Comparison of ENCODE assay signal across 10 cellular contexts in the genomic region with DNA sequence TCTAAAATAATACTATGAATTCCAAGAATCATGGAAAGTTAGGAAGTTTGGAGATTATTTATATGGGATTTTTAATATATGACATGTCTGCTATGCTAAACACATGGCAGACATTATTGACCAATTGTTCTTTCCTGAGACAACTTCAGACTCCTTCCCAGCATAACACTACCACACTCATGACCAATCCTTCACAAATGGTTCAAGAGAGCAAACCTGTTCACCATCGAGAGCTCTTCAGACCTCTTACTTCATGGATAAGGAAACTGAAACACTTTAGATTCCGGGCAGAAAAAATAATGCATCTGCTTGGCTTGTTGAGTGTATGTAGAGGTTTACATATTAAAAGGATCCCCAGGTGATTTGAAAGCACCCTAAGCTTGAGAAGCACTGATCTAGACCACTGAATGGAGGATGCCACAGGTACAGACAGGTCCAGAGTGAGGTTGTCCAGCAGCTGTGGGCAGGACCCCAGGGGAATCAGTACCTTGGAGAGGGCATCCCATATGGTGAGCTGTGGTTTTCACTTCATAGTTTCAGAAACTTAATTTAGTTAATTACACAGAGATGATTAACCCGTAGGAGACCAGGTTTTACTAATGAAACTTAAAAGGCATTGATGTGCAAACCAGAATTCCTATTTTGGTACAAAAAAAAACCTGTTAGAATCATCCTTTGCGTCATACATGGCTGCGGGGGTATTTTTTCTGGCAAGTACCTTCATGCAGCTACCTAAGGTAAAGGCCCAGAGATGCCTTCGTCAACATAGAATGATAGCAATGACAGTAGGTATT.
DNase-seq lines count a peak whose midpoint lies in the region; ATAC-seq and TF ChIP-seq lines count a peak whose summit lies in the region.
"Had no signal": no experiment of that assay in that cellular context is flagged by ENCODE, and none has a peak within 500 bp of the region (broad histone marks: within the 10 kb centered on the region; RNA-seq: fewer than 3 reads in every experiment).

No MANE protein-coding gene starts in this region.

- intact Hi-C loops in aorta (cut with DNase I), result no loop called here

- ATAC-seq in GM18498 (IDR thresholded peaks at IDR 0.05; ENCODE audit: unreplicated experiment) (peak; percentile 82), GM21528 (IDR thresholded peaks at IDR 0.05; ENCODE audit: low FRiP score, unreplicated experiment) (peak; percentile 87), HG03442 (IDR thresholded peaks at IDR 0.05; ENCODE audit: unreplicated experiment) (peak; percentile 72), aorta (ENCODE audit: low FRiP score) (no peak)
- ATAC-seq in activated naive CD8-positive, alpha-beta T cell treated with anti-CD3 and anti-CD28 coated beads, Interleukin-2, amount 50 U/mL, for 24 hours, result no peak

- no peak overlapping the region for H3K4me3 Mint-ChIP-seq in glutamatergic neuron (ENCODE audit: unreplicated experiment)
- no peak overlapping the region for H3K4me3 Mint-ChIP-seq in activated naive CD8-positive, alpha-beta T cell treated with anti-CD3 and anti-CD28 coated beads, Interleukin-2, amount 50 U/mL, for 24 hours

- H3K4me1 ChIP-seq in aorta (ENCODE audit: control insufficient read depth in 1 of 2, insufficient read depth in 2 of 2, low read length in 2 of 2), result no peaks in the 10 kb centered on the region
- H3K4me1 ChIP-seq: parathyroid adenoma had no signal

- H3K4me1 Mint-ChIP-seq in glutamatergic neuron (ENCODE audit: low read depth, unreplicated experiment), result peaks cover 24% of the 10 kb centered on the region
- no peaks in the 10 kb centered on the region for H3K4me1 Mint-ChIP-seq in activated naive CD8-positive, alpha-beta T cell treated with anti-CD3 and anti-CD28 coated beads, Interleukin-2, amount 50 U/mL, for 24 hours

- TF ChIP-seq CTCF in glutamatergic neuron (IDR thresholded peaks at IDR 0.05; ENCODE audit: partially characterized antibody, unreplicated experiment), result no peak

- peak overlapping the region; percentile 13 for H3K27ac Mint-ChIP-seq in glutamatergic neuron (ENCODE audit: unreplicated experiment)
- H3K27ac Mint-ChIP-seq in activated naive CD8-positive, alpha-beta T cell treated with anti-CD3 and anti-CD28 coated beads, Interleukin-2, amount 50 U/mL, for 24 hours, result no peak overlapping the region

- no peaks in the 10 kb centered on the region for H3K27me3 Mint-ChIP-seq in glutamatergic neuron (ENCODE audit: unreplicated experiment)
- H3K27me3 Mint-ChIP-seq in activated naive CD8-positive, alpha-beta T cell treated with anti-CD3 and anti-CD28 coated beads, Interleukin-2, amount 50 U/mL, for 24 hours, result peaks cover 4% of the 10 kb centered on the region

- H3K4me3 ChIP-seq in aorta (ENCODE audit: low read length in 2 of 2), result no peak overlapping the region

- H3K27me3 ChIP-seq in aorta (ENCODE audit: control insufficient read depth in 1 of 2, insufficient read depth in 2 of 2, low read length in 1 of 2), result no peaks in the 10 kb centered on the region

- H3K27ac ChIP-seq in aorta (ENCODE audit: low read depth in 1 of 2, low read length in 2 of 2), result no peak overlapping the region
- H3K27ac ChIP-seq: parathyroid adenoma had no signal

- no peaks in the 10 kb centered on the region for H3K36me3 Mint-ChIP-seq in glutamatergic neuron (ENCODE audit: unreplicated experiment)
- no peaks in the 10 kb centered on the region for H3K36me3 Mint-ChIP-seq in activated naive CD8-positive, alpha-beta T cell treated with anti-CD3 and anti-CD28 coated beads, Interleukin-2, amount 50 U/mL, for 24 hours (ENCODE audit: low read depth)

- H3K36me3 ChIP-seq in aorta (ENCODE audit: control insufficient read depth in 1 of 2, insufficient read depth in 2 of 2, low read length in 1 of 2), result no peaks in the 10 kb centered on the region

- 60 to 74% methylated on average over 6 of the region's 6 CpGs for WGBS in aorta, 2 donors

- DNase-seq in glutamatergic neuron (no peak), aorta (no peak), SIG-M5 (lab: John Stamatoyannopoulos, UW) (no peak), NCI-H82 (lab: John Stamatoyannopoulos, UW) (no peak)
- DNase-seq in activated naive CD8-positive, alpha-beta T cell treated with anti-CD3 and anti-CD28 coated beads, Interleukin-2, amount 50 U/mL, for 24 hours, result no peak
- DNase-seq: NCI-H1930 had no signal

- no peaks in the 10 kb centered on the region for H3K9me3 ChIP-seq in aorta (ENCODE audit: control insufficient read depth, low read length)

- H3K9me3 Mint-ChIP-seq in glutamatergic neuron (ENCODE audit: unreplicated experiment), result peaks cover 2% of the 10 kb centered on the region
- H3K9me3 Mint-ChIP-seq in activated naive CD8-positive, alpha-beta T cell treated with anti-CD3 and anti-CD28 coated beads, Interleukin-2, amount 50 U/mL, for 24 hours, result no peaks in the 10 kb centered on the region

Comparison
In these comparisons a context has a peak if more than half of its experiments do, and no peak if none do; other contexts are left out.
1. ATAC-seq: peak in GM18498 (single experiment), GM21528 (single experiment) and HG03442 (single experiment); none in aorta (single experiment) and activated naive CD8-positive, alpha-beta T cell treated with anti-CD3 and anti-CD28 coated beads, Interleukin-2, amount 50 U/mL, for 24 hours (single experiment).